9 cellular contexts compared by ENCODE assay signal in the genomic region with DNA sequence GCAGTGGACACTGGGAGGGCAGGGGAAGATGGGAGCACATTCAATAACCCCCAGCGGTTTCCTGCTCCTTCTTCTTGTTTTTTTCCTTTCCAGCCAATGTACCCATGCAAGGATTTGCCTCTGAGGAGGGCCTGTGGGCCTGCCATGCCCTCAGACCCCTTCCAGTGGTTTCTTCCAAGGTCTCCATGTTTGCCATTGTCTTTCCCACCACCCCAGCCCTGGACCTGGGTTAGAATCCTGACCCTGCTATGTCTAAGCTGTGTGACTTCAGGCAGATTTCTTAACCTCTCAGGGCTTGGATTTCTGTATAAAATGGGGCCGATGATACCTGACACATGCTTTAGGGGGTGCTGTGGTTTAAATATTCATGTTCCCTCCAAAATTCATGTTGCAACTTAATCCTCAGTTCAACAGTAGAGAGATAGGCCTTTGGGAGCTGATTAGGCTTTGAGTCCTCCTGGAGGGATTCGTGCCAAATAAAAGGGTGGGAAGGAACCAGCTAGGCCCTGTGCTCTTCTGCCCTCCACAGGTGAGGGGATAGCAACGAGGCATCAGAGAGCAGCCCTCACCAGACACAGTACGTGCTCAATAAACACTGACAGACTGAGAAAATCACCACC. TPM values are rescaled to one million over a fixed set of nuclear protein-coding genes. Genes with fewer than 3 reads are reported as not detected.
DNase-seq lines count a peak whose midpoint lies in the region; ATAC-seq and TF ChIP-seq lines count a peak whose summit lies in the region.
"Had no signal": no experiment of that assay in that cellular context is flagged by ENCODE, and none has a peak within 500 bp of the region (broad histone marks: within the 10 kb centered on the region; RNA-seq: fewer than 3 reads in every experiment).

No MANE protein-coding gene starts in this region.

- H3K36me3 ChIP-seq in HCT116 (ENCODE audit: control insufficient read depth in 1 of 2, insufficient read depth in 2 of 2, low read length in 2 of 2) (no peaks in the 10 kb centered on the region), SK-N-SH (replicated peaks in 1 of 2; ENCODE audit: control insufficient read depth in 1 of 2, insufficient read depth in 2 of 2, low read length in 1 of 2) (no peaks in the 10 kb centered on the region), upper lobe of left lung (no peaks in the 10 kb centered on the region), WERI-Rb-1 (no peaks in the 10 kb centered on the region)

- TF ChIP-seq EP300 in SK-N-SH (IDR thresholded peaks at IDR 0.05; ENCODE audit: borderline replicate concordance in 1 of 2, low read depth in 1 of 2, low read length in 1 of 2) = no peak
- no peak for TF ChIP-seq EP300 in upper lobe of left lung (IDR thresholded peaks at IDR 0.05)

- DNase-seq in AG08396 (ENCODE audit: low spot score) (peak; percentile 29), HCT116 (ENCODE audit: low read depth, low spot score) (peak; percentile 56), SK-N-SH (no peak), glomerular visceral epithelial cell (ENCODE audit: extremely low spot score) (peak; percentile 44), upper lobe of left lung (no peak), WERI-Rb-1 (no peak)
- DNase-seq in activated CD4-positive, alpha-beta T cell treated with anti-CD3 and anti-CD28 coated beads, Interleukin-2, amount 50 U/mL, for 1 hour = no peak
- DNase-seq: T1000 had no signal

- H3K4me2 ChIP-seq in HCT116 (ENCODE audit: low read length) (no peak overlapping the region), SK-N-SH (no peak overlapping the region)

- H3K9me2 ChIP-seq in HCT116 (ENCODE audit: insufficient read depth) (no peaks in the 10 kb centered on the region), SK-N-SH (no peaks in the 10 kb centered on the region)

- H3K9ac ChIP-seq in HCT116 (ENCODE audit: low read length) (no peak overlapping the region), SK-N-SH (no peak overlapping the region)

- RAD21 ChIA-PET in HCT116 (lab: Charles Lee; ENCODE audit: low non-redundant PET in 1 of 2, low total read pairs in 2 of 2, uncharacterized antibody in 2 of 2, unreplicated experiment in 2 of 2) = interaction anchor here in 1 of 2 experiments (0.9 kb wide), 1 partner anchor 215 kb away, joined by 3 read pairs; no protein-coding TSS in a partner anchor

- H3K79me2 ChIP-seq in HCT116 (ENCODE audit: insufficient read depth, low read length) (no peaks in the 10 kb centered on the region), SK-N-SH (ENCODE audit: insufficient read depth) (no peaks in the 10 kb centered on the region)

- no peak for TF ChIP-seq POLR2A in HCT116 (IDR thresholded peaks at IDR 0.05; ENCODE audit: borderline replicate concordance, extremely low read depth, insufficient read depth, insufficient read length)
- TF ChIP-seq POLR2A in upper lobe of left lung (IDR thresholded peaks at IDR 0.05) = no peak

- intact Hi-C loops in HCT116 (cut with micrococcal nuclease) = loop anchor here (1.0 to 10.0 kb wide), 2 partner anchors 212 to 343 kb away; a partner anchor contains a TSS

- H4K20me1 ChIP-seq in HCT116 (ENCODE audit: insufficient read depth) (no peaks in the 10 kb centered on the region), SK-N-SH (ENCODE audit: insufficient read depth) (no peaks in the 10 kb centered on the region)

- peak; percentile 78 for TF ChIP-seq RAD21 in HCT116 (IDR thresholded peaks at IDR 0.05; ENCODE audit: low read depth)
- TF ChIP-seq RAD21 in SK-N-SH (IDR thresholded peaks at IDR 0.05; ENCODE audit: low read length) = peak; percentile 54

- no peak overlapping the region for H3K27ac ChIP-seq in HCT116 (ENCODE audit: low read depth, low read length)
- H3K27ac ChIP-seq in SK-N-SH (ENCODE audit: low read depth in 2 of 2, low read length in 1 of 2) = no peak overlapping the region
- H3K27ac ChIP-seq in upper lobe of left lung = no peak overlapping the region
- no peak overlapping the region for H3K27ac ChIP-seq in WERI-Rb-1

- no peak overlapping the region for H3K4me3 ChIP-seq in HCT116 (replicated peaks in 1 of 2; ENCODE audit: low read depth in 1 of 2, low read length in 2 of 2)
- H3K4me3 ChIP-seq in SK-N-SH (ENCODE audit: low read depth in 2 of 2, low read length in 1 of 2) = no peak overlapping the region
- no peak overlapping the region for H3K4me3 ChIP-seq in upper lobe of left lung
- no peak overlapping the region for H3K4me3 ChIP-seq in WERI-Rb-1 (ENCODE audit: low read depth, low read length)

- H3F3A ChIP-seq in SK-N-SH (replicated peaks; ENCODE audit: insufficient read depth) = peaks cover 1% of the 10 kb centered on the region

- POLR2A ChIA-PET in HCT116 (lab: Charles Lee) (interaction anchor here (1.2 kb wide), 1 partner anchor 11 kb away, joined by 5 read pairs; no protein-coding TSS in a partner anchor), SK-N-SH (lab: Yijun Ruan, JAX) (no interaction called here)

- H3K27me3 ChIP-seq in HCT116 (ENCODE audit: insufficient read depth, low read length) (no peaks in the 10 kb centered on the region), SK-N-SH (ENCODE audit: insufficient read depth) (no peaks in the 10 kb centered on the region), upper lobe of left lung (no peaks in the 10 kb centered on the region), WERI-Rb-1 (ENCODE audit: insufficient read depth, low read depth, severe bottlenecking) (no peaks in the 10 kb centered on the region)

- H2AFZ ChIP-seq in HCT116 (ENCODE audit: low read depth, low read length, poor library complexity, severe bottlenecking) (no peak overlapping the region), SK-N-SH (ENCODE audit: low read depth) (no peak overlapping the region)

- CTCF ChIA-PET in HCT116 (lab: Charles Lee) (interaction anchor here (0.6 to 1.3 kb wide), 8 partner anchors 9 to 344 kb away, joined by 3 to 5 read pairs (median 3); a partner anchor contains a TSS), SK-N-SH (lab: Yijun Ruan, JAX) (no interaction called here)

- no TSS peak for BruUV-seq in HCT116 (replicated peaks; lab: Mats Ljungman, UMichigan)

- WGBS in SK-N-SH (ENCODE audit: low lambda C conversion rate) = 78% methylated on average over 5 of the region's 5 CpGs
- 87 to 90% methylated on average over 5 of the region's 5 CpGs for whole genome bisulfite sequencing in upper lobe of left lung, 2 donors

- H3K9me3 ChIP-seq in HCT116 (ENCODE audit: control insufficient read depth in 1 of 2, insufficient read depth in 1 of 2, low read depth in 1 of 2, low read length in 2 of 2) = no peaks in the 10 kb centered on the region
- no peaks in the 10 kb centered on the region for H3K9me3 ChIP-seq in SK-N-SH
- no peaks in the 10 kb centered on the region for H3K9me3 ChIP-seq in upper lobe of left lung
- H3K9me3 ChIP-seq in WERI-Rb-1 (ENCODE audit: severe bottlenecking) = no peaks in the 10 kb centered on the region

- TF ChIP-seq CTCF in HCT116 (IDR thresholded peaks at IDR 0.05 in 2 of 3, conservative IDR thresholded peaks at IDR 0.05 in 1 of 3; ENCODE audit: borderline replicate concordance in 1 of 3, insufficient read depth in 1 of 3, low read depth in 2 of 3, low read length in 2 of 3) = peak; percentile 40 to 61 (median 43); a peak in 5 of 6 replicates
- TF ChIP-seq CTCF in SK-N-SH (IDR thresholded peaks at IDR 0.05) = peak; percentile 65
- TF ChIP-seq CTCF in upper lobe of left lung (IDR thresholded peaks at IDR 0.05) = peak in 1 of 6 experiments; percentile 18
- no peak for TF ChIP-seq CTCF in WERI-Rb-1 (IDR thresholded peaks at IDR 0.05; ENCODE audit: low read depth, low read length)

- H3K4me1 ChIP-seq in HCT116 (ENCODE audit: control insufficient read depth in 1 of 2, insufficient read depth in 2 of 2, low read length in 2 of 2) (peaks cover 8 to 16% of the 10 kb centered on the region in 2 experiments; a peak in 3 of 4 replicates), SK-N-SH (ENCODE audit: control insufficient read depth in 1 of 2, insufficient read depth in 2 of 2, low read depth in 1 of 2, low read length in 1 of 2) (no peaks in the 10 kb centered on the region), upper lobe of left lung (peaks cover 3 to 22% (median 13%) of the 10 kb centered on the region in 4 donors)

- ATAC-seq in HCT116 = peak; percentile 77
- ATAC-seq in upper lobe of left lung (ENCODE audit: low FRiP score in 2 of 2) = no peak
- ATAC-seq in GM21390 (IDR thresholded peaks at IDR 0.05; ENCODE audit: unreplicated experiment) = no peak

TF ChIP-seq in HCT116, 20 proteins besides CTCF, POLR2A, EP300 and RAD21:
- TF ChIP-seq POLR2AphosphoS5 (IDR thresholded peaks at IDR 0.05; ENCODE audit: low read depth, low read length) (no peak), CEBPB (IDR thresholded peaks at IDR 0.05; ENCODE audit: low read depth) (peak; percentile 38; the same call in 1 of the 2 replicates), EZH2 (IDR thresholded peaks at IDR 0.05) (no peak), FOSL1 (IDR thresholded peaks at IDR 0.05; ENCODE audit: low read depth) (no peak), CBX3 (IDR thresholded peaks at IDR 0.05; ENCODE audit: low read depth) (no peak)
TF ChIP-seq in HCT116: peak in this region for 1.

TF ChIP-seq in SK-N-SH, 30 proteins besides CTCF, POLR2A, EP300 and RAD21:
- TF ChIP-seq SMC3 (IDR thresholded peaks at IDR 0.05; ENCODE audit: low read depth, low read length) (peak; percentile 31), MEF2A (IDR thresholded peaks at IDR 0.05; ENCODE audit: borderline replicate concordance, low read depth) (no peak)

RNA-seq across cellular contexts. Expression of a gene that starts 46.3 kb away (rescaled TPM):
- total RNA-seq in HCT116 (2021; ENCODE audit: unreplicated experiment) (116 TPM), upper lobe of left lung (100 to 1,000 TPM; 101 to 193 (median 127) TPM)
- 149 and 179 TPM in 2 replicates for polyA plus RNA-seq in HCT116 (2012)
- polyA plus RNA-seq in SK-N-SH (2012; rRNA removed) = 115 and 127 TPM in 2 replicates
- 44.1 and 52.4 TPM in 2 replicates for polyA plus RNA-seq in SK-N-SH (2012; cell fraction: cytosol; rRNA removed)
- 397 and 536 TPM in 2 replicates for polyA plus RNA-seq in SK-N-SH (2012; cell fraction: nucleus; rRNA removed)

Comparison
In these comparisons a context has a peak if more than half of its experiments do, and no peak if none do; other contexts are left out.
1. DNase-seq: peak in AG08396 (single experiment), HCT116 (single experiment) and glomerular visceral epithelial cell (single experiment); none in SK-N-SH (single experiment), upper lobe of left lung (0 of 2), WERI-Rb-1 (single experiment) and activated CD4-positive, alpha-beta T cell treated with anti-CD3 and anti-CD28 coated beads, Interleukin-2, amount 50 U/mL, for 1 hour (single experiment).